Comparison of ENCODE assay signal across 1 cellular context in the genomic region with DNA sequence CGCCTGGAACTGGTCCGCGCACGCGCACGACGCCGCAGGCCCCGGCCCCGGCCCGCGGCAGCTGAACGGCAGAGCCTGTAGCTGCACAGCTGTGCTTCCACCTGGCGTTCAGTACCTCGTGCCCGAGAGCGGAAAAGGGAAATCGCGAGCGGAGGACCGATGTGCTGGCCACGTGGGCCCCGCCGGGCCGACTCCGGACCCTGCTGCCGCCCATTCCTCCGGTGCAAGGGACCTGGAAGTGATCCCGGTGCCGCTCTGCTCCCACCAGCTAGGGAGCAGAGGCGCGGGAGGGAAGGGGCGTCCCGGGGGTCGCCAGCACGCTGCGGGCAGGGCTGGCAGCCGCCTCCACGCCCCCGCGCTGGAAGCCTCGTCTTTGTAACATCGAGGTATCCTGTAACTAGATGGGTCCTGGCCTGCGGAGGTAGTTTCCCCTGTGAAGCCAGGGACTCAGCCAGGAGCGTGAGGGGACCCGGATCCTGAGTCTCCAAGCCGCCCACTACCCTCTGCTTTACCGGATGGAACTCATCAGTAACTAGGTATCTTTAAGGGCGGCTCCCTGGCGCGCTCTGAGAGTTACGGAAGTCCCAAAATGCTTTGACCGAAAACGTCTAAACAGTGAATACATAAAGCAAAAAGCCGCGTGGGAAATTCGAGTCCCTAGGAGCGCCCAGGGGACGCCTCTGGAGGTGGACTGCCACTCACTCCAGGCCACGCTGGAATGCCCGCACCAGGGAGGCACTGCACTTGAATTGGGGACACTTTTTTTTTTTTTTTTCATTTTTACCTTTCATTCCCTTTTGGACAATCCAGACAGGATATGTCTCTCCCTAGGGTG.
TF ChIP-seq lines count a peak whose summit lies in the region.

No MANE protein-coding gene starts in this region.

TF ChIP-seq in HEK293, 187 proteins besides CTCF, POLR2A, EP300 and RAD21 (continued from another document):
- TF ChIP-seq, protein P1, sequence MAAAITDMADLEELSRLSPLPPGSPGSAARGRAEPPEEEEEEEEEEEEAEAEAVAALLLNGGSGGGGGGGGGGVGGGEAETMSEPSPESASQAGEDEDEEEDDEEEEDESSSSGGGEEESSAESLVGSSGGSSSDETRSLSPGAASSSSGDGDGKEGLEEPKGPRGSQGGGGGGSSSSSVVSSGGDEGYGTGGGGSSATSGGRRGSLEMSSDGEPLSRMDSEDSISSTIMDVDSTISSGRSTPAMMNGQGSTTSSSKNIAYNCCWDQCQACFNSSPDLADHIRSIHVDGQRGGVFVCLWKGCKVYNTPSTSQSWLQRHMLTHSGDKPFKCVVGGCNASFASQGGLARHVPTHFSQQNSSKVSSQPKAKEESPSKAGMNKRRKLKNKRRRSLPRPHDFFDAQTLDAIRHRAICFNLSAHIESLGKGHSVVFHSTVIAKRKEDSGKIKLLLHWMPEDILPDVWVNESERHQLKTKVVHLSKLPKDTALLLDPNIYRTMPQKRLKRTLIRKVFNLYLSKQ (tag by site-specific recombination; IDR thresholded peaks at IDR 0.05; ENCODE audit: borderline replicate concordance): no peak
- TF ChIP-seq ZNF114 (tag by site-specific recombination; IDR thresholded peaks at IDR 0.05): no peak
- TF ChIP-seq ZNF221 (tag by site-specific recombination; IDR thresholded peaks at IDR 0.05; ENCODE audit: borderline replicate concordance): no peak
